ENCODE assay signal across 18 cellular contexts in the genomic region with DNA sequence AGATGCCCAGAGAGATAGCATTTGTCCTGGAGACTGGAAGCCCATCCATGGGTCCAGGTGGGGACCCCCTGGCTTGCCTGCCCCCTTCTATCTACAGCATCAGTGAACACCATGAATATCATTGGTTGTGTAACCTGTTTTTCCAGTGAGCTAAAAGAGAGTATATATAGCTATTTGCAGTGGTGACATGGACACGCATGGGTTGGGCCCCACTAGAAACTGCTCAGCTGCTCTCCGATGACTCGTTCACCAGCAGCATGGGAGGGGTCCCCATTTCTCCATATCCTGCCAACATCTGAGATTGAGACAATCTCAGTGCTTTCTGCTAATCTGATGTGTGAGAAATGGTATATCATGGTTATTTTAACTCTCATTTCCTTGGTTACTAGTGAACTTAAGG. TPM values are rescaled to one million over a fixed set of nuclear protein-coding genes. Genes with fewer than 3 reads are reported as not detected.
DNase-seq lines count a peak whose midpoint lies in the region; ATAC-seq and TF ChIP-seq lines count a peak whose summit lies in the region.
"Had no signal": no experiment of that assay in that cellular context is flagged by ENCODE, and none has a peak within 500 bp of the region (broad histone marks: within the 10 kb centered on the region; RNA-seq: fewer than 3 reads in every experiment).

No MANE protein-coding gene starts in this region.

- peak; percentile 33 for DNase-seq in activated T-cell treated with anti-CD3 and anti-CD28 coated beads, Interleukin-2, amount 50 U/mL, for 24 hours
- no peak for DNase-seq in activated T-cell treated with anti-CD3 and anti-CD28 coated beads, Interleukin-2, amount 50 U/mL, for 1 hour
- DNase-seq in choroid plexus epithelial cell (ENCODE audit: low read depth) (peak; percentile 62), H9 (no peak), NCI-H1092 (lab: John Stamatoyannopoulos, UW) (no peak)
- no peak for DNase-seq in stimulated activated effector memory CD8-positive, alpha-beta T cell treated with anti-CD3 and anti-CD28 coated beads, Interleukin-12 subunit alpha, Interleukin-12 subunit beta, amount 100 ng/mL, for 72 hours (ENCODE audit: low spot score in 2 of 2)
- DNase-seq: aorta, dermis blood vessel endothelial cell, DMS79, KBM-7, mesendoderm, NCI-H1417 treated with DMSO at 0.1 percent for 48 hours, occipital lobe, T1000 had no signal

- H3T11ph ChIP-seq in H9 (ENCODE audit: low read length) = no peak overlapping the region

- H3K23me2 ChIP-seq in H9 (ENCODE audit: insufficient read length, low read depth, low read length, poor library complexity, severe bottlenecking) = no peaks in the 10 kb centered on the region

- H4K8ac ChIP-seq in H9 (replicated peaks; ENCODE audit: insufficient read length, low read depth, low read length) = no peak overlapping the region

- TF ChIP-seq CTCF in choroid plexus epithelial cell (conservative IDR thresholded peaks at IDR 0.05; ENCODE audit: low read depth, low read length) (no peak), H9 (conservative IDR thresholded peaks at IDR 0.05) (no peak)

- no peaks in the 10 kb centered on the region for H3K4me1 ChIP-seq in H9 (ENCODE audit: insufficient read depth, low read length)

- no peak overlapping the region for H3K14ac ChIP-seq in H9 (ENCODE audit: insufficient read depth, low read length)

- no peak overlapping the region for H3K4ac ChIP-seq in H9 (ENCODE audit: low read depth, low read length)

- no peaks in the 10 kb centered on the region for H3K9me3 ChIP-seq in H9 (ENCODE audit: control insufficient read depth, low read depth, low read length)
- H3K9me3 ChIP-seq: tibial nerve had no signal

- H3K27me3 ChIP-seq in H9 (ENCODE audit: insufficient read depth, low read length) = no peaks in the 10 kb centered on the region
- H3K27me3 ChIP-seq: tibial nerve had no signal

- peaks cover 10% of the 10 kb centered on the region for H3K36me3 Mint-ChIP-seq in activated T-cell treated with anti-CD3 and anti-CD28 coated beads, Interleukin-2, amount 50 U/mL, for 24 hours (ENCODE audit: low read depth)
- H3K36me3 Mint-ChIP-seq in IgD-negative memory B cell (no peaks in the 10 kb centered on the region), H9 (ENCODE audit: insufficient read depth in 1 of 3, low read depth in 3 of 3) (no peaks in the 10 kb centered on the region)
- H3K36me3 Mint-ChIP-seq in stimulated activated effector memory CD8-positive, alpha-beta T cell treated with anti-CD3 and anti-CD28 coated beads, Interleukin-12 subunit alpha, Interleukin-12 subunit beta, amount 100 ng/mL, for 72 hours = peaks cover 18% of the 10 kb centered on the region

- H4K91ac ChIP-seq in H9 (ENCODE audit: insufficient read length, low read depth, low read length) = no peak overlapping the region

- no peak overlapping the region for H2BK20ac ChIP-seq in H9 (ENCODE audit: low read depth, low read length, poor library complexity, severe bottlenecking)

- H3K27ac ChIP-seq in H9 (ENCODE audit: insufficient read length, low read depth, low read length) = no peak overlapping the region
- H3K27ac ChIP-seq: tibial nerve had no signal

- no peak overlapping the region for H3K9ac ChIP-seq in H9 (ENCODE audit: extremely low read depth, insufficient read length, low read length)

- no peak overlapping the region for H3K4me3 Mint-ChIP-seq in activated T-cell treated with anti-CD3 and anti-CD28 coated beads, Interleukin-2, amount 50 U/mL, for 24 hours
- H3K4me3 Mint-ChIP-seq in IgD-negative memory B cell (peak overlapping the region in 3 of 4 donors; percentile 14 to 81 (median 74)), H9 (no peak overlapping the region)
- no peak overlapping the region for H3K4me3 Mint-ChIP-seq in stimulated activated effector memory CD8-positive, alpha-beta T cell treated with anti-CD3 and anti-CD28 coated beads, Interleukin-12 subunit alpha, Interleukin-12 subunit beta, amount 100 ng/mL, for 72 hours

- no CpG with 5 or more reads among the region's 3 CpGs for WGBS in H9 (ENCODE audit: extremely low coverage, insufficient read length, low lambda C conversion rate)

- peaks cover 76% of the 10 kb centered on the region for H3K4me1 Mint-ChIP-seq in activated T-cell treated with anti-CD3 and anti-CD28 coated beads, Interleukin-2, amount 50 U/mL, for 24 hours (ENCODE audit: low read depth)
- H3K4me1 Mint-ChIP-seq in IgD-negative memory B cell (peaks cover 26 to 47% (median 37%) of the 10 kb centered on the region in 3 donors), H9 (peaks cover 6 to 9% of the 10 kb centered on the region in 2 experiments)
- peaks cover 34% of the 10 kb centered on the region for H3K4me1 Mint-ChIP-seq in stimulated activated effector memory CD8-positive, alpha-beta T cell treated with anti-CD3 and anti-CD28 coated beads, Interleukin-12 subunit alpha, Interleukin-12 subunit beta, amount 100 ng/mL, for 72 hours

- H2BK15ac ChIP-seq in H9 (ENCODE audit: low read depth, low read length) = no peak overlapping the region

- no peaks in the 10 kb centered on the region for H3K79me2 ChIP-seq in H9 (ENCODE audit: insufficient read depth, low read length)

- no peak overlapping the region for H4K5ac ChIP-seq in H9 (ENCODE audit: insufficient read length, low read depth, low read length)

- peak overlapping the region; percentile 73 for H3K27ac Mint-ChIP-seq in activated T-cell treated with anti-CD3 and anti-CD28 coated beads, Interleukin-2, amount 50 U/mL, for 24 hours
- H3K27ac Mint-ChIP-seq in IgD-negative memory B cell (peak overlapping the region; percentile 40 to 87 (median 41)), H9 (no peak overlapping the region)
- H3K27ac Mint-ChIP-seq in stimulated activated effector memory CD8-positive, alpha-beta T cell treated with anti-CD3 and anti-CD28 coated beads, Interleukin-12 subunit alpha, Interleukin-12 subunit beta, amount 100 ng/mL, for 72 hours = peak overlapping the region; percentile 10

- no peak overlapping the region for H3K4me3 ChIP-seq in choroid plexus epithelial cell (ENCODE audit: low read depth, low read length)
- H3K4me3 ChIP-seq: skin epidermis, tibial nerve had no signal

- no peak overlapping the region for H3K23ac ChIP-seq in H9 (ENCODE audit: insufficient read length, low read depth, low read length)

- no peaks in the 10 kb centered on the region for H3K79me1 ChIP-seq in H9 (ENCODE audit: insufficient read depth, low read depth, low read length, poor library complexity, severe bottlenecking)

- ATAC-seq in stimulated activated effector memory CD8-positive, alpha-beta T cell treated with anti-CD3 and anti-CD28 coated beads, Interleukin-12 subunit alpha, Interleukin-12 subunit beta, amount 100 ng/mL, for 72 hours = no peak
- ATAC-seq in HG03045 (IDR thresholded peaks at IDR 0.05; ENCODE audit: unreplicated experiment) = no peak

- no peak overlapping the region for H2AK5ac ChIP-seq in H9 (ENCODE audit: insufficient read length, low read length)

- no peak overlapping the region for H3K4me2 ChIP-seq in H9 (ENCODE audit: insufficient read depth, insufficient read length, low read length)

- H4K20me1 ChIP-seq in H9 (ENCODE audit: control insufficient read depth, insufficient read depth, insufficient read length) = no peaks in the 10 kb centered on the region

- no peak overlapping the region for H3K56ac ChIP-seq in H9 (ENCODE audit: insufficient read length, low read depth, low read length)

- no peak overlapping the region for H2AFZ ChIP-seq in H9 (ENCODE audit: low read length)

- H2BK12ac ChIP-seq in H9 (ENCODE audit: insufficient read length, low read depth, low read length) = no peak overlapping the region

- no peak overlapping the region for H2BK5ac ChIP-seq in H9 (ENCODE audit: insufficient read length, low read length)

- H3K27me3 Mint-ChIP-seq in activated T-cell treated with anti-CD3 and anti-CD28 coated beads, Interleukin-2, amount 50 U/mL, for 24 hours = no peaks in the 10 kb centered on the region
- H3K27me3 Mint-ChIP-seq in IgD-negative memory B cell (no peaks in the 10 kb centered on the region), H9 (ENCODE audit: low read depth) (no peaks in the 10 kb centered on the region)

- no peak overlapping the region for H3K18ac ChIP-seq in H9 (ENCODE audit: insufficient read length, low read depth, low read length)

- H3K9me3 Mint-ChIP-seq in activated T-cell treated with anti-CD3 and anti-CD28 coated beads, Interleukin-2, amount 50 U/mL, for 24 hours = no peaks in the 10 kb centered on the region
- H3K9me3 Mint-ChIP-seq in IgD-negative memory B cell (no peaks in the 10 kb centered on the region), H9 (no peaks in the 10 kb centered on the region)
- no peaks in the 10 kb centered on the region for H3K9me3 Mint-ChIP-seq in stimulated activated effector memory CD8-positive, alpha-beta T cell treated with anti-CD3 and anti-CD28 coated beads, Interleukin-12 subunit alpha, Interleukin-12 subunit beta, amount 100 ng/mL, for 72 hours

- H2BK120ac ChIP-seq in H9 (ENCODE audit: low read depth, low read length, poor library complexity, severe bottlenecking) = no peak overlapping the region

RNA-seq across cellular contexts. Expression of a gene that starts 4.0 kb away (rescaled TPM):
- polyA plus RNA-seq in IgD-negative memory B cell = 8.2 TPM
- total RNA-seq in H9 (2021) = 0.07 and 0.15 TPM in 2 replicates

RNA-seq across cellular contexts. Expression of a gene that starts 57.0 kb away (rescaled TPM):
- 11.1 TPM for polyA plus RNA-seq in IgD-negative memory B cell
- 36.9 and 38.0 TPM in 2 replicates for total RNA-seq in H9 (2021)

Comparison
In these comparisons a context has a peak if more than half of its experiments do, and no peak if none do; other contexts are left out.
1. DNase-seq: peak in activated T-cell treated with anti-CD3 and anti-CD28 coated beads, Interleukin-2, amount 50 U/mL, for 24 hours (single experiment) and choroid plexus epithelial cell (single experiment); none in activated T-cell treated with anti-CD3 and anti-CD28 coated beads, Interleukin-2, amount 50 U/mL, for 1 hour (single experiment), stimulated activated effector memory CD8-positive, alpha-beta T cell treated with anti-CD3 and anti-CD28 coated beads, Interleukin-12 subunit alpha, Interleukin-12 subunit beta, amount 100 ng/mL, for 72 hours (0 of 2), H9 (single experiment) and NCI-H1092 (single experiment).
2. H3K27ac Mint-ChIP-seq: peak in activated T-cell treated with anti-CD3 and anti-CD28 coated beads, Interleukin-2, amount 50 U/mL, for 24 hours (single experiment), IgD-negative memory B cell (3 of 3) and stimulated activated effector memory CD8-positive, alpha-beta T cell treated with anti-CD3 and anti-CD28 coated beads, Interleukin-12 subunit alpha, Interleukin-12 subunit beta, amount 100 ng/mL, for 72 hours (single experiment); none in H9 (0 of 3).
3. H3K4me3 Mint-ChIP-seq: peak in IgD-negative memory B cell (3 of 4); none in activated T-cell treated with anti-CD3 and anti-CD28 coated beads, Interleukin-2, amount 50 U/mL, for 24 hours (single experiment), stimulated activated effector memory CD8-positive, alpha-beta T cell treated with anti-CD3 and anti-CD28 coated beads, Interleukin-12 subunit alpha, Interleukin-12 subunit beta, amount 100 ng/mL, for 72 hours (single experiment) and H9 (0 of 2).